ENCODE assay signal across 38 cellular contexts in genomic region chr19:29372921-29373797, GRCh38.
DNase-seq lines count a peak whose midpoint lies in the region; ATAC-seq and TF ChIP-seq lines count a peak whose summit lies in the region.
"Had no signal": no experiment of that assay in that cellular context is flagged by ENCODE, and none has a peak within 500 bp of the region (broad histone marks: within the 10 kb centered on the region; RNA-seq: fewer than 3 reads in every experiment).

No MANE protein-coding gene starts in this region.

- peaks cover 4% of the 10 kb centered on the region for H3K4me1 Mint-ChIP-seq in neural progenitor cell
- H3K4me1 Mint-ChIP-seq: activated naive CD8-positive, alpha-beta T cell treated with anti-CD3 and anti-CD28 coated beads, Interleukin-2, amount 10 ng/mL, durations not matched to agents 7 days and 5 days had no signal

- H4K20me1 ChIP-seq in hepatocyte (ENCODE audit: insufficient read depth, poor library complexity, severe bottlenecking) (no peaks in the 10 kb centered on the region), neural progenitor cell (ENCODE audit: low read depth) (no peaks in the 10 kb centered on the region)

- H3K27ac ChIP-seq in hepatocyte = no peak overlapping the region
- H3K27ac ChIP-seq in neural progenitor cell = no peak overlapping the region
- H3K27ac ChIP-seq: HL-60, right lobe of liver, stomach, thyroid gland had no signal

- H3K9me3 ChIP-seq in hepatocyte (ENCODE audit: low read depth) = no peaks in the 10 kb centered on the region
- no peaks in the 10 kb centered on the region for H3K9me3 ChIP-seq in neural progenitor cell (ENCODE audit: low read depth)
- H3K9me3 ChIP-seq: BE2C, HAP-1, MG63, right lobe of liver, stomach, thyroid gland had no signal

- DNase-seq in AG08396 (ENCODE audit: low spot score) (peak; percentile 1), H7 (peak; percentile 2), hepatocyte (ENCODE audit: low spot score) (peak; percentile 2), neural progenitor cell (ENCODE audit: low spot score) (no peak), epidermal melanocyte (ENCODE audit: insufficient read length, low spot score) (no peak), NCI-H1105 (lab: John Stamatoyannopoulos, UW) (no peak)
- DNase-seq: ACHN; activated CD4-positive, CD25-positive, alpha-beta regulatory T cell treated with anti-CD3 and anti-CD28 coated beads, Interleukin-2, amount 50 U/mL, for 72 hours; activated CD8-positive, alpha-beta T cell treated with anti-CD3 and anti-CD28 coated beads, Interleukin-2, amount 10 ng/mL, durations not matched to agents 7 days and 5 days; activated gamma-delta T cell treated with Interleukin-2 at 50 U/mL for 16 hours; activated naive CD8-positive, alpha-beta T cell treated with anti-CD3 and anti-CD28 coated beads, Interleukin-2, amount 10 ng/mL, durations not matched to agents 7 days and 5 days; activated T-cell treated with anti-CD3 and anti-CD28 coated beads, Interleukin-2, amount 50 U/mL, for 24 hours; aorta; BE2C; DMS153; effector memory CD8-positive, alpha-beta T cell; foreskin fibroblast; KG1; kidney; MG63; NCI-H1930; NCI-H226; NCI-H69; nephron progenitor cell; SHP77 treated with DMSO at 0.1 percent for 48 hours; stimulated activated CD4-positive, alpha-beta T cell treated with anti-CD3 and anti-CD28 coated beads, Interleukin-12 subunit alpha, Interleukin-12 subunit beta, amount 100 ng/mL, for 4 hours; stimulated activated CD4-positive, alpha-beta T cell treated with anti-CD3 and anti-CD28 coated beads, Interleukin-4, amount 100 ng/mL, for 1 hour; stomach; T-helper 2 cell; thyroid gland had no signal

- no peak overlapping the region for H3K4me3 ChIP-seq in H7 (ENCODE audit: insufficient read depth, low read depth, low read length)
- H3K4me3 ChIP-seq in hepatocyte = no peak overlapping the region
- no peak overlapping the region for H3K4me3 ChIP-seq in neural progenitor cell
- H3K4me3 ChIP-seq: HAP-1, MG63, right lobe of liver, stomach, thyroid gland had no signal

- peaks cover 2% of the 10 kb centered on the region for H3F3A ChIP-seq in neural progenitor cell (ENCODE audit: low read depth)

- no peaks in the 10 kb centered on the region for H3K9me3 Mint-ChIP-seq in neural progenitor cell
- H3K9me3 Mint-ChIP-seq: activated naive CD8-positive, alpha-beta T cell treated with anti-CD3 and anti-CD28 coated beads, Interleukin-2, amount 10 ng/mL, durations not matched to agents 7 days and 5 days; activated T-cell treated with anti-CD3 and anti-CD28 coated beads, Interleukin-2, amount 50 U/mL, for 24 hours; CD8-positive, alpha-beta T cell; effector memory CD8-positive, alpha-beta T cell; nephron progenitor cell had no signal

- no peaks in the 10 kb centered on the region for H3K27me3 Mint-ChIP-seq in neural progenitor cell (ENCODE audit: insufficient read depth, low read depth)

- no peaks in the 10 kb centered on the region for H3K4me1 ChIP-seq in hepatocyte (ENCODE audit: insufficient read depth)
- peaks cover under 1% of the 10 kb centered on the region for H3K4me1 ChIP-seq in neural progenitor cell
- H3K4me1 ChIP-seq: BE2C, HAP-1, right lobe of liver, stomach, thyroid gland had no signal

- no peak overlapping the region for H3K27ac Mint-ChIP-seq in neural progenitor cell
- H3K27ac Mint-ChIP-seq: activated CD8-positive, alpha-beta T cell treated with anti-CD3 and anti-CD28 coated beads, Interleukin-2, amount 10 ng/mL, durations not matched to agents 7 days and 5 days; activated naive CD8-positive, alpha-beta T cell treated with anti-CD3 and anti-CD28 coated beads, Interleukin-2, amount 10 ng/mL, durations not matched to agents 7 days and 5 days; activated T-cell treated with anti-CD3 and anti-CD28 coated beads, Interleukin-2, amount 50 U/mL, for 24 hours; CD8-positive, alpha-beta T cell; nephron progenitor cell had no signal

- TF ChIP-seq CTCF in hepatocyte (IDR thresholded peaks at IDR 0.05; ENCODE audit: poor library complexity) (no peak), neural progenitor cell (IDR thresholded peaks at IDR 0.05) (no peak)

- H2AFZ ChIP-seq in hepatocyte = no peak overlapping the region
- no peak overlapping the region for H2AFZ ChIP-seq in neural progenitor cell (replicated peaks)

- H3K4me2 ChIP-seq in hepatocyte (no peak overlapping the region), neural progenitor cell (no peak overlapping the region)

- H3K79me2 ChIP-seq in hepatocyte (no peaks in the 10 kb centered on the region), neural progenitor cell (ENCODE audit: low read depth) (no peaks in the 10 kb centered on the region)

- no peaks in the 10 kb centered on the region for H3K9me2 ChIP-seq in hepatocyte (replicated peaks; ENCODE audit: insufficient read depth)

- ATAC-seq in GM18868 (IDR thresholded peaks at IDR 0.05; ENCODE audit: unreplicated experiment) (no peak), HG03460 (IDR thresholded peaks at IDR 0.05; ENCODE audit: unreplicated experiment) (no peak)
- ATAC-seq: activated CD8-positive, alpha-beta T cell treated with anti-CD3 and anti-CD28 coated beads, Interleukin-2, amount 10 ng/mL, durations not matched to agents 7 days and 5 days; CD8-positive, alpha-beta T cell; effector memory CD8-positive, alpha-beta T cell; esophagus mucosa; Panc1 had no signal

- no peaks in the 10 kb centered on the region for H3K36me3 Mint-ChIP-seq in neural progenitor cell
- H3K36me3 Mint-ChIP-seq: activated naive CD8-positive, alpha-beta T cell treated with anti-CD3 and anti-CD28 coated beads, Interleukin-2, amount 10 ng/mL, durations not matched to agents 7 days and 5 days; CD8-positive, alpha-beta T cell had no signal

- no peaks in the 10 kb centered on the region for H3K27me3 ChIP-seq in H7 (ENCODE audit: control insufficient read depth, insufficient read depth, low read length)
- no peaks in the 10 kb centered on the region for H3K27me3 ChIP-seq in hepatocyte
- H3K27me3 ChIP-seq in neural progenitor cell = no peaks in the 10 kb centered on the region
- H3K27me3 ChIP-seq: right lobe of liver, thyroid gland had no signal

- no peak overlapping the region for H3K9ac ChIP-seq in neural progenitor cell

- WGBS in hepatocyte (ENCODE audit: low lambda C conversion rate, missing lambda C conversion rate) = 77% methylated on average over 12 of the region's 12 CpGs

- no peaks in the 10 kb centered on the region for H3K36me3 ChIP-seq in H7 (replicated peaks; ENCODE audit: control insufficient read depth, insufficient read depth, low read length)
- no peaks in the 10 kb centered on the region for H3K36me3 ChIP-seq in hepatocyte (replicated peaks; ENCODE audit: insufficient read depth, low read depth)
- H3K36me3 ChIP-seq in neural progenitor cell = no peaks in the 10 kb centered on the region
- H3K36me3 ChIP-seq: BE2C, HAP-1, MG63, right lobe of liver, stomach, thyroid gland had no signal

- peak overlapping the region; percentile 43 for H3K4me3 Mint-ChIP-seq in neural progenitor cell
- H3K4me3 Mint-ChIP-seq: activated CD8-positive, alpha-beta T cell treated with anti-CD3 and anti-CD28 coated beads, Interleukin-2, amount 10 ng/mL, durations not matched to agents 7 days and 5 days; activated naive CD8-positive, alpha-beta T cell treated with anti-CD3 and anti-CD28 coated beads, Interleukin-2, amount 10 ng/mL, durations not matched to agents 7 days and 5 days; activated T-cell treated with anti-CD3 and anti-CD28 coated beads, Interleukin-2, amount 50 U/mL, for 24 hours; CD8-positive, alpha-beta T cell; effector memory CD8-positive, alpha-beta T cell; nephron progenitor cell had no signal

Comparison
In these comparisons a context has a peak if more than half of its experiments do, and no peak if none do; other contexts are left out.
1. DNase-seq: peak in AG08396 (single experiment), H7 (single experiment) and hepatocyte (single experiment); none in neural progenitor cell (single experiment), epidermal melanocyte (single experiment) and NCI-H1105 (single experiment).